ENCODE assay signal across 13 cellular contexts in genomic region chr22:17778412-17778976, GRCh38. TPM values are rescaled to one million over a fixed set of nuclear protein-coding genes. Genes with fewer than 3 reads are reported as not detected.
DNase-seq lines count a peak whose midpoint lies in the region; ATAC-seq and TF ChIP-seq lines count a peak whose summit lies in the region.
"Had no signal": no experiment of that assay in that cellular context is flagged by ENCODE, and none has a peak within 500 bp of the region (broad histone marks: within the 10 kb centered on the region; RNA-seq: fewer than 3 reads in every experiment).

No MANE protein-coding gene starts in this region.

- no peak for ATAC-seq in stimulated activated naive B cell treated with anti-CD40 and anti-IgM and Interleukin-4, amounts not matched to agents 10 μg/mL and 1 μg/mL and 100 μg/mL, for 72 hours (replicated peaks)
- no peak for ATAC-seq in GM21390 (IDR thresholded peaks at IDR 0.05; ENCODE audit: unreplicated experiment)

- no peak for TF ChIP-seq POLR2A in NB4 (IDR thresholded peaks at IDR 0.05; ENCODE audit: extremely low read depth, insufficient read length)

- peak overlapping the region; percentile 89 for H3K4me3 ChIP-seq in NB4 (ENCODE audit: low read depth, low read length)
- H3K4me3 ChIP-seq: thyroid gland had no signal

- CTCF ChIA-PET in activated naive CD4-positive, alpha-beta T cell treated with anti-CD3 and anti-CD28 coated beads, Interleukin-2, amount 10 ng/mL, durations not matched to agents 7 days and 5 days (lab: Charles Lee): interaction anchor here (1.2 to 1.8 kb wide), 3 partner anchors 11 to 36 kb away, joined by 4 to 6 read pairs (median 4); no protein-coding TSS in a partner anchor

- no peak for DNase-seq in activated naive CD4-positive, alpha-beta T cell treated with anti-CD3 and anti-CD28 coated beads, Interleukin-2, amount 10 ng/mL, durations not matched to agents 7 days and 5 days
- no peak for DNase-seq in activated naive CD4-positive, alpha-beta T cell treated with Interleukin-2 at 50 U/mL for 16 hours
- no peak for DNase-seq in NB4 (ENCODE audit: low read depth)
- no peak for DNase-seq in stimulated activated naive B cell treated with anti-CD40 and anti-IgM and Interleukin-4, amounts not matched to agents 10 μg/mL and 1 μg/mL and 100 μg/mL, for 72 hours
- DNase-seq in mesenteric fat pad (ENCODE audit: low spot score): no peak
- no peak for DNase-seq in NCI-H2107 treated with DMSO at 0.1 percent for 48 hours (lab: John Stamatoyannopoulos, UW; ENCODE audit: unreplicated experiment)
- DNase-seq: caudate nucleus, mesenchymal stem cell, NCI-H1092 treated with DMSO at 0.1 percent for 48 hours, NCI-H226, thyroid gland had no signal

- H3K9me3 Mint-ChIP-seq in activated naive CD4-positive, alpha-beta T cell treated with anti-CD3 and anti-CD28 coated beads, Interleukin-2, amount 10 ng/mL, durations not matched to agents 7 days and 5 days: no peaks in the 10 kb centered on the region
- no peaks in the 10 kb centered on the region for H3K9me3 Mint-ChIP-seq in dendritic cell treated with granulocyte-macrophage colony-stimulating factor and Interleukin-4, amounts not matched to agents 40 ng/mL and 50 ng/mL, for 4 days
- no peaks in the 10 kb centered on the region for H3K9me3 Mint-ChIP-seq in stimulated activated naive B cell treated with anti-CD40 and anti-IgM and Interleukin-4, amounts not matched to agents 10 μg/mL and 1 μg/mL and 100 μg/mL, for 72 hours

- H3K27me3 Mint-ChIP-seq in activated naive CD4-positive, alpha-beta T cell treated with anti-CD3 and anti-CD28 coated beads, Interleukin-2, amount 10 ng/mL, durations not matched to agents 7 days and 5 days: peaks cover 2% of the 10 kb centered on the region
- H3K27me3 Mint-ChIP-seq in dendritic cell treated with granulocyte-macrophage colony-stimulating factor and Interleukin-4, amounts not matched to agents 40 ng/mL and 50 ng/mL, for 4 days: no peaks in the 10 kb centered on the region
- no peaks in the 10 kb centered on the region for H3K27me3 Mint-ChIP-seq in stimulated activated naive B cell treated with anti-CD40 and anti-IgM and Interleukin-4, amounts not matched to agents 10 μg/mL and 1 μg/mL and 100 μg/mL, for 72 hours

- TF ChIP-seq CTCF in NB4 (IDR thresholded peaks at IDR 0.05; ENCODE audit: low read depth, low read length): no peak

- H3K4me1 Mint-ChIP-seq in activated naive CD4-positive, alpha-beta T cell treated with anti-CD3 and anti-CD28 coated beads, Interleukin-2, amount 10 ng/mL, durations not matched to agents 7 days and 5 days: peaks cover 79% of the 10 kb centered on the region
- H3K4me1 Mint-ChIP-seq in dendritic cell treated with granulocyte-macrophage colony-stimulating factor and Interleukin-4, amounts not matched to agents 40 ng/mL and 50 ng/mL, for 4 days (ENCODE audit: low read depth): peaks cover 84% of the 10 kb centered on the region
- peaks cover 63 to 84% of the 10 kb centered on the region in 2 donors for H3K4me1 Mint-ChIP-seq in stimulated activated naive B cell treated with anti-CD40 and anti-IgM and Interleukin-4, amounts not matched to agents 10 μg/mL and 1 μg/mL and 100 μg/mL, for 72 hours

- intact Hi-C loops in dendritic cell treated with granulocyte-macrophage colony-stimulating factor and Interleukin-4, amounts not matched to agents 40 ng/mL and 50 ng/mL, for 4 days (cut with micrococcal nuclease): no loop called here

- peak overlapping the region; percentile 98 for H3K27ac Mint-ChIP-seq in activated naive CD4-positive, alpha-beta T cell treated with anti-CD3 and anti-CD28 coated beads, Interleukin-2, amount 10 ng/mL, durations not matched to agents 7 days and 5 days
- peak overlapping the region; percentile 100 for H3K27ac Mint-ChIP-seq in dendritic cell treated with granulocyte-macrophage colony-stimulating factor and Interleukin-4, amounts not matched to agents 40 ng/mL and 50 ng/mL, for 4 days
- H3K27ac Mint-ChIP-seq in stimulated activated naive B cell treated with anti-CD40 and anti-IgM and Interleukin-4, amounts not matched to agents 10 μg/mL and 1 μg/mL and 100 μg/mL, for 72 hours: peak overlapping the region; percentile 99

- peak overlapping the region; percentile 90 for H3K4me3 Mint-ChIP-seq in activated naive CD4-positive, alpha-beta T cell treated with anti-CD3 and anti-CD28 coated beads, Interleukin-2, amount 10 ng/mL, durations not matched to agents 7 days and 5 days
- H3K4me3 Mint-ChIP-seq in dendritic cell treated with granulocyte-macrophage colony-stimulating factor and Interleukin-4, amounts not matched to agents 40 ng/mL and 50 ng/mL, for 4 days: peak overlapping the region; percentile 89
- H3K4me3 Mint-ChIP-seq in stimulated activated naive B cell treated with anti-CD40 and anti-IgM and Interleukin-4, amounts not matched to agents 10 μg/mL and 1 μg/mL and 100 μg/mL, for 72 hours: peak overlapping the region; percentile 91 to 94

- peaks cover 22% of the 10 kb centered on the region for H3K36me3 Mint-ChIP-seq in activated naive CD4-positive, alpha-beta T cell treated with anti-CD3 and anti-CD28 coated beads, Interleukin-2, amount 10 ng/mL, durations not matched to agents 7 days and 5 days
- peaks cover 10% of the 10 kb centered on the region for H3K36me3 Mint-ChIP-seq in dendritic cell treated with granulocyte-macrophage colony-stimulating factor and Interleukin-4, amounts not matched to agents 40 ng/mL and 50 ng/mL, for 4 days (ENCODE audit: low read depth)
- peaks cover 17 to 46% of the 10 kb centered on the region in 2 donors for H3K36me3 Mint-ChIP-seq in stimulated activated naive B cell treated with anti-CD40 and anti-IgM and Interleukin-4, amounts not matched to agents 10 μg/mL and 1 μg/mL and 100 μg/mL, for 72 hours

RNA-seq across cellular contexts. Expression of gene BID, which starts 4.2 kb away (rescaled TPM):
- total RNA-seq in mesenteric fat pad: 30.6 TPM
